7 cellular contexts compared by ENCODE assay signal in genomic region chr4:112636688-112637551, GRCh38. TPM values are rescaled to one million over a fixed set of nuclear protein-coding genes. Genes with fewer than 3 reads are reported as not detected.
DNase-seq lines count a peak whose midpoint lies in the region; ATAC-seq and TF ChIP-seq lines count a peak whose summit lies in the region.

Gene LARP7, plus strand, starts transcription at chr4:112637143. Its CDS starts 7,527 bp downstream, at chr4:112644670.
A gene with protein sequence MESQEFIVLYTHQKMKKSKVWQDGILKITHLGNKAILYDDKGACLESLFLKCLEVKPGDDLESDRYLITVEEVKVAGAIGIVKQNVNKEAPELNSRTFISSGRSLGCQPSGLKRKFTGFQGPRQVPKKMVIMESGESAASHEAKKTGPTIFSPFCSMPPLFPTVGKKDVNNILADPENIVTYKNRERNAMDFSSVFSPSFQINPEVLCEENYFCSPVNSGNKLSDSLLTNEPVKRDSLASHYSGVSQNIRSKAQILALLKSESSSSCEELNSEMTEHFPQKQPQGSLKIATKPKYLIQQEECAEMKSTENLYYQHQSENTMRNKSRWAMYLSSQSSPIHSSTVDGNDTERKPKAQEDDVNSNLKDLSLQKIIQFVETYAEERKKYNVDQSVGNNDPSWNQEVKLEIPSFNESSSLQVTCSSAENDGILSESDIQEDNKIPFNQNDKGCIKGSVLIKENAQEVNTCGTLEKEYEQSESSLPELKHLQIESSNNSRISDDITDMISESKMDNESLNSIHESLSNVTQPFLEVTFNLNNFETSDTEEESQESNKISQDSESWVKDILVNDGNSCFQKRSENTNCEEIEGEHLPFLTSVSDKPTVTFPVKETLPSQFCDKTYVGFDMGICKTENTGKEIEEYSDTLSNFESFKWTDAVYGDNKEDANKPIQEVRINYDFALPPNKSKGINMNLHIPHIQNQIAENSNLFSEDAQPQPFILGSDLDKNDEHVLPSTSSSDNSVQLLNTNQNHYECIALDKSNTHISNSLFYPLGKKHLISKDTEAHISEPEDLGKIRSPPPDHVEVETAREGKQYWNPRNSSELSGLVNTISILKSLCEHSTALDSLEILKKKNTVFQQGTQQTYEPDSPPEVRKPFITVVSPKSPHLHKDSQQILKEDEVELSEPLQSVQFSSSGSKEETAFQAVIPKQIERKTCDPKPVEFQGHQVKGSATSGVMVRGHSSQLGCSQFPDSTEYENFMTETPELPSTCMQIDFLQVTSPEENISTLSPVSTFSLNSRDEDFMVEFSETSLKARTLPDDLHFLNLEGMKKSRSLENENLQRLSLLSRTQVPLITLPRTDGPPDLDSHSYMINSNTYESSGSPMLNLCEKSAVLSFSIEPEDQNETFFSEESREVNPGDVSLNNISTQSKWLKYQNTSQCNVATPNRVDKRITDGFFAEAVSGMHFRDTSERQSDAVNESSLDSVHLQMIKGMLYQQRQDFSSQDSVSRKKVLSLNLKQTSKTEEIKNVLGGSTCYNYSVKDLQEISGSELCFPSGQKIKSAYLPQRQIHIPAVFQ (N-terminal part only) (minus strand): TSS chr4:112636909. CDS start chr4:112633176, 3,733 bp downstream.

- under 1% methylated on average over 66 of the region's 66 CpGs for WGBS in hepatocyte (ENCODE audit: low lambda C conversion rate, missing lambda C conversion rate)

- peak within 1 kb of the TSS; percentile 68 for H2AFZ ChIP-seq in hepatocyte

- H3K27me3 ChIP-seq in hepatocyte, result no peaks in the 10 kb centered on the region

- no peaks in the 10 kb centered on the region for H3K36me3 ChIP-seq in hepatocyte (replicated peaks; ENCODE audit: insufficient read depth, low read depth)

- ATAC-seq in GM18502 (IDR thresholded peaks at IDR 0.05; ENCODE audit: poor library complexity, unreplicated experiment) (peak; percentile 94), HG02970 (IDR thresholded peaks at IDR 0.05; ENCODE audit: low FRiP score, unreplicated experiment) (peak; percentile 94)

- H3K9me3 ChIP-seq in hepatocyte (ENCODE audit: low read depth), result no peaks in the 10 kb centered on the region

- H3K4me1 ChIP-seq in hepatocyte (ENCODE audit: insufficient read depth), result peaks cover 6% of the 10 kb centered on the region

- H3K79me2 ChIP-seq in hepatocyte, result peaks cover 44% of the 10 kb centered on the region

- no peaks in the 10 kb centered on the region for H3K9me2 ChIP-seq in hepatocyte (replicated peaks; ENCODE audit: insufficient read depth)

- peak within 1 kb of the TSS; percentile 75 for H3K4me2 ChIP-seq in hepatocyte

- TF ChIP-seq CTCF in astrocyte of the cerebellum (IDR thresholded peaks at IDR 0.05; ENCODE audit: low read depth, low read length, missing control alignments) (peak; percentile 99), hepatocyte (IDR thresholded peaks at IDR 0.05; ENCODE audit: poor library complexity) (peak; percentile 74)

- in situ Hi-C loops in astrocyte of the cerebellum (cut with HindIII; ENCODE audit: low sequenced_read_pairs), result no loop called here

- H3K27ac ChIP-seq in hepatocyte, result peak within 1 kb of the TSS; percentile 94

- no peaks in the 10 kb centered on the region for H4K20me1 ChIP-seq in hepatocyte (ENCODE audit: insufficient read depth, poor library complexity, severe bottlenecking)

- DNase-seq in NCI-H1930 (lab: John Stamatoyannopoulos, UW) (peak; percentile 98 to 99), T-helper 22 cell (ENCODE audit: low read depth) (peak; percentile 98), astrocyte of the cerebellum (ENCODE audit: low read depth) (peak; percentile 99), hepatocyte (ENCODE audit: low spot score) (peak; percentile 99), renal cortical epithelial cell (ENCODE audit: low read depth) (peak; percentile 96)

- H3K4me3 ChIP-seq in astrocyte of the cerebellum (ENCODE audit: low read depth, low read length) (peak within 1 kb of the TSS; percentile 65), hepatocyte (peak within 1 kb of the TSS; percentile 58)

RNA-seq across cellular contexts. Expression of gene LARP7, which starts in this region (rescaled TPM):
- total RNA-seq in hepatocyte (36.0 and 50.0 TPM in 2 replicates), renal cortical epithelial cell (30.6 and 52.4 TPM in 2 replicates)
- 41.4 and 42.8 TPM in 2 replicates for polyA plus RNA-seq in hepatocyte

RNA-seq across cellular contexts. Expression of the second gene that starts in this region (rescaled TPM):
- total RNA-seq in hepatocyte (9.9 and 20.5 TPM in 2 replicates), renal cortical epithelial cell (2.5 and 4.9 TPM in 2 replicates)
- polyA plus RNA-seq in hepatocyte, result 1.2 and 3.3 TPM in 2 replicates

Comparison
In these comparisons a context has a peak if more than half of its experiments do, and no peak if none do; other contexts are left out.
1. Peak in every context shown above with its lines: DNase-seq, ATAC-seq, H3K4me3 ChIP-seq and H3K27ac ChIP-seq.